Comparison of ENCODE assay signal across 13 cellular contexts in genomic region chr17:74746376-74746775, GRCh38. TPM values are rescaled to one million over a fixed set of nuclear protein-coding genes. Genes with fewer than 3 reads are reported as not detected.
DNase-seq lines count a peak whose midpoint lies in the region; ATAC-seq, FAIRE-seq and TF ChIP-seq lines count a peak whose summit lies in the region.
"Had no signal": no experiment of that assay in that cellular context is flagged by ENCODE, and none has a peak within 500 bp of the region (broad histone marks: within the 10 kb centered on the region; RNA-seq: fewer than 3 reads in every experiment).

No MANE protein-coding gene starts in this region.

- TF ChIP-seq CTCF in GM12878 (IDR thresholded peaks at IDR 0.05 in 2 of 3, conservative IDR thresholded peaks at IDR 0.05 in 1 of 3; ENCODE audit: control insufficient read depth in 2 of 3, extremely low read depth in 1 of 3, insufficient read depth in 1 of 3, low read depth in 3 of 3, low read length in 3 of 3) = no peak
- no peak for TF ChIP-seq CTCF in gastrocnemius medialis (IDR thresholded peaks at IDR 0.05 in 4 of 5, conservative IDR thresholded peaks at IDR 0.05 in 1 of 5)

- no peak for TF ChIP-seq EP300 in GM12878 (IDR thresholded peaks at IDR 0.05; ENCODE audit: borderline replicate concordance in 1 of 2, control insufficient read depth in 1 of 2, low read depth in 2 of 2, low read length in 2 of 2)

- no TSS peak for BruUV-seq in GM12878 (replicated peaks; lab: Mats Ljungman, UMichigan)

- no peaks in the 10 kb centered on the region for H4K20me1 ChIP-seq in GM12878 (ENCODE audit: control insufficient read depth, insufficient read depth)

- in situ Hi-C loops in GM12878 (cut with MboI) = no loop called here
- in situ Hi-C loops in gastrocnemius medialis (cut with MboI; ENCODE audit: low sequenced_read_pairs in 4 of 4) = loop anchor here in 3 of 4 donors (5.0 to 10.0 kb wide), 2 partner anchors 118 to 126 kb away; partner anchors contain the start of gene FDXR (in 1 of the 3)

- no peak for DNase-seq in CD4-positive, CD25-positive, alpha-beta regulatory T cell
- DNase-seq in GM12878 (ENCODE audit: low read depth, low spot score) (no peak), posterior vena cava (ENCODE audit: low spot score) (no peak), gastrocnemius medialis (no peak), GM12892 (ENCODE audit: insufficient read length) (no peak)
- DNase-seq in naive thymus-derived CD8-positive, alpha-beta T cell = no peak
- DNase-seq: activated CD4-positive, alpha-beta T cell treated with anti-CD3 and anti-CD28 coated beads, Interleukin-2, amount 50 U/mL, for 48 hours; amygdala; stimulated activated CD4-positive, alpha-beta T cell treated with anti-CD3 and anti-CD28 coated beads, Interleukin-4, amount 100 ng/mL, for 24 hours; stimulated activated naive CD8-positive, alpha-beta T cell treated with anti-CD3 and anti-CD28 coated beads, Interleukin-15, Interleukin-2, amounts not matched to agents 100 U/mL and 50 U/mL, for 24 hours had no signal

- peaks cover 28% of the 10 kb centered on the region for H3K79me2 ChIP-seq in GM12878 (ENCODE audit: control insufficient read depth, insufficient read depth, low read length)

- CTCF ChIA-PET in GM12878 (lab: Yijun Ruan, JAX) = interaction anchor here (0.6 to 4.5 kb wide), 18 partner anchors 9 to 243 kb away, joined by 3 to 98 read pairs (median 16); partner anchors contain the start of genes GRIN2C, NAT9 and RAB37

- peak; percentile 13 for FAIRE-seq in GM12878 (lab: Jason Lieb, UNC)
- no peak for FAIRE-seq in GM12892 (lab: Jason Lieb, UNC)

- H3K27ac ChIP-seq in CD4-positive, CD25-positive, alpha-beta regulatory T cell (ENCODE audit: insufficient read depth, low read length, poor library complexity, severe bottlenecking) = peak overlapping the region; percentile 76
- H3K27ac ChIP-seq in HUES48 (ENCODE audit: low read depth, low read length) (peak overlapping the region; percentile 56), GM12878 (ENCODE audit: control insufficient read depth, insufficient read depth) (no peak overlapping the region), gastrocnemius medialis (no peak overlapping the region)

- peaks cover 14 to 69% (median 43%) of the 10 kb centered on the region in 4 donors for H3K4me1 Mint-ChIP-seq in CD4-positive, CD25-positive, alpha-beta regulatory T cell
- peaks cover 42 to 78% (median 71%) of the 10 kb centered on the region in 4 donors for H3K4me1 Mint-ChIP-seq in naive thymus-derived CD8-positive, alpha-beta T cell

- 69% methylated on average over 5 of the region's 5 CpGs for WGBS in GM12878 (ENCODE audit: insufficient coverage, insufficient replicate concordance, low lambda C conversion rate, missing lambda C conversion rate)

- H3K36me3 Mint-ChIP-seq in CD4-positive, CD25-positive, alpha-beta regulatory T cell = peaks cover 12% of the 10 kb centered on the region
- peaks cover 4 to 5% (median 4%) of the 10 kb centered on the region in 3 donors for H3K36me3 Mint-ChIP-seq in naive thymus-derived CD8-positive, alpha-beta T cell

- peaks cover 77% of the 10 kb centered on the region for H3K4me1 ChIP-seq in CD4-positive, CD25-positive, alpha-beta regulatory T cell (ENCODE audit: control insufficient read depth, insufficient read depth, low read length, poor library complexity, severe bottlenecking)
- H3K4me1 ChIP-seq in HUES48 (ENCODE audit: control insufficient read depth, insufficient read depth, low read length) (peaks cover 45% of the 10 kb centered on the region), GM12878 (ENCODE audit: control insufficient read depth, insufficient read depth, low read length) (peaks cover 26% of the 10 kb centered on the region), gastrocnemius medialis (peaks cover 11 to 14% of the 10 kb centered on the region in 2 donors)

- peak overlapping the region; percentile 45 for H3K4me3 ChIP-seq in CD4-positive, CD25-positive, alpha-beta regulatory T cell (ENCODE audit: low read depth, low read length)
- H3K4me3 ChIP-seq in HUES48 (ENCODE audit: low read depth, low read length) = peak overlapping the region; percentile 15; the same call in 1 of the 2 replicates
- H3K4me3 ChIP-seq in GM12878 = no peak overlapping the region
- no peak overlapping the region for H3K4me3 ChIP-seq in gastrocnemius medialis
- H3K4me3 ChIP-seq: gastroesophageal sphincter had no signal

- ATAC-seq in CD4-positive, CD25-positive, alpha-beta regulatory T cell (ENCODE audit: low read depth in 2 of 2) = no peak
- ATAC-seq in GM12878 (no peak), gastrocnemius medialis (no peak), GM19397 (IDR thresholded peaks at IDR 0.05; ENCODE audit: unreplicated experiment) (no peak)
- ATAC-seq in naive thymus-derived CD8-positive, alpha-beta T cell = no peak
- ATAC-seq: gastroesophageal sphincter; stimulated activated naive CD8-positive, alpha-beta T cell treated with anti-CD3 and anti-CD28 coated beads, Interleukin-15, Interleukin-2, amounts not matched to agents 100 U/mL and 50 U/mL, for 24 hours had no signal

- peak overlapping the region; percentile 71 to 91 (median 81) for H3K4me3 Mint-ChIP-seq in CD4-positive, CD25-positive, alpha-beta regulatory T cell
- peak overlapping the region in 8 of 10 donors; percentile 69 to 97 (median 77) for H3K4me3 Mint-ChIP-seq in naive thymus-derived CD8-positive, alpha-beta T cell

- intact Hi-C loops in GM12878 (cut with micrococcal nuclease; ENCODE audit: unreplicated experiment) (no loop called here), posterior vena cava (cut with DNase I) (no loop called here), gastrocnemius medialis (cut with DNase I; ENCODE audit: low total_unique reads) (loop anchor here (10.0 kb wide), 1 partner anchor 208 kb away; no protein-coding TSS in a partner anchor)

- no peaks in the 10 kb centered on the region for H3K27me3 ChIP-seq in CD4-positive, CD25-positive, alpha-beta regulatory T cell (ENCODE audit: control insufficient read depth, insufficient read depth, low read length)
- no peaks in the 10 kb centered on the region for H3K27me3 ChIP-seq in HUES48 (ENCODE audit: control insufficient read depth, insufficient read depth, low read length)
- no peaks in the 10 kb centered on the region for H3K27me3 ChIP-seq in GM12878 (replicated peaks in 1 of 2; ENCODE audit: control insufficient read depth in 2 of 2, insufficient read depth in 2 of 2, low read length in 1 of 2)
- peaks cover 0 to 8% (median 4%) of the 10 kb centered on the region in 3 donors for H3K27me3 ChIP-seq in gastrocnemius medialis

- H3K9me3 Mint-ChIP-seq in CD4-positive, CD25-positive, alpha-beta regulatory T cell = peaks cover 0 to 2% (median 0%) of the 10 kb centered on the region in 7 donors
- H3K9me3 Mint-ChIP-seq in naive thymus-derived CD8-positive, alpha-beta T cell = no peaks in the 10 kb centered on the region

- no peak overlapping the region for H2AFZ ChIP-seq in GM12878 (ENCODE audit: control insufficient read depth, low read depth, low read length)

- H3K27ac Mint-ChIP-seq in CD4-positive, CD25-positive, alpha-beta regulatory T cell = peak overlapping the region; percentile 67 to 92 (median 84)
- H3K27ac Mint-ChIP-seq in naive thymus-derived CD8-positive, alpha-beta T cell = peak overlapping the region in 9 of 10 donors; percentile 52 to 94 (median 82)

- H3K4me2 ChIP-seq in GM12878 (ENCODE audit: control insufficient read depth, insufficient read depth) = no peak overlapping the region

- H3K36me3 ChIP-seq in CD4-positive, CD25-positive, alpha-beta regulatory T cell (ENCODE audit: control insufficient read depth, insufficient read depth, low read length) = peaks cover 4% of the 10 kb centered on the region
- H3K36me3 ChIP-seq in HUES48 (ENCODE audit: control insufficient read depth, insufficient read depth, low read length) (no peaks in the 10 kb centered on the region), GM12878 (ENCODE audit: control insufficient read depth in 2 of 2, insufficient read depth in 2 of 2, low read length in 1 of 2) (no peaks in the 10 kb centered on the region), gastrocnemius medialis (no peaks in the 10 kb centered on the region)
- H3K36me3 ChIP-seq: gastroesophageal sphincter had no signal

- H3K27me3 Mint-ChIP-seq in CD4-positive, CD25-positive, alpha-beta regulatory T cell = no peaks in the 10 kb centered on the region
- H3K27me3 Mint-ChIP-seq in naive thymus-derived CD8-positive, alpha-beta T cell = no peaks in the 10 kb centered on the region

- no peak for TF ChIP-seq RAD21 in GM12878 (IDR thresholded peaks at IDR 0.05; ENCODE audit: insufficient read depth, low read depth, low read length)

- H3K9me3 ChIP-seq in CD4-positive, CD25-positive, alpha-beta regulatory T cell (ENCODE audit: control insufficient read depth in 2 of 2, low read length in 2 of 2) = no peaks in the 10 kb centered on the region
- no peaks in the 10 kb centered on the region for H3K9me3 ChIP-seq in HUES48 (ENCODE audit: control insufficient read depth, insufficient read depth, low read length)
- H3K9me3 ChIP-seq in GM12878 (replicated peaks; ENCODE audit: control insufficient read depth, insufficient read depth, low read length) = no peaks in the 10 kb centered on the region
- H3K9me3 ChIP-seq in gastrocnemius medialis = no peaks in the 10 kb centered on the region
- H3K9me3 ChIP-seq: gastroesophageal sphincter had no signal

- TF ChIP-seq POLR2A in GM12878 (IDR thresholded peaks at IDR 0.05; ENCODE audit: low read depth, low read length) (no peak), gastrocnemius medialis (IDR thresholded peaks at IDR 0.05) (no peak), GM12892 (IDR thresholded peaks at IDR 0.05; ENCODE audit: low read depth, low read length) (no peak)

- SMC1A ChIA-PET in GM12878 (lab: Charles Lee; ENCODE audit: uncharacterized antibody, unreplicated experiment) = interaction anchor here (0.8 to 3.3 kb wide), 10 partner anchors 10 to 900 kb away, joined by 3 to 15 read pairs (median 8); partner anchors contain the start of genes FDXR and RAB37

- RAD21 ChIA-PET in GM12878 (lab: Charles Lee; ENCODE audit: unreplicated experiment) = interaction anchor here (1.1 to 3.0 kb wide), 13 partner anchors 9 to 214 kb away, joined by 3 to 30 read pairs (median 9); partner anchors contain the start of genes NAT9 and RAB37

- no peak overlapping the region for H3K9ac ChIP-seq in HUES48 (ENCODE audit: low read depth, low read length)
- no peak overlapping the region for H3K9ac ChIP-seq in GM12878 (ENCODE audit: control insufficient read depth, insufficient read depth, low read length)

- POLR2A ChIA-PET in GM12878 (lab: Charles Lee) = interaction anchor here (0.6 to 3.1 kb wide), 8 partner anchors 9 to 388 kb away, joined by 3 to 22 read pairs (median 4); partner anchors contain the start of genes NAT9 and RAB37
- POLR2A ChIA-PET in naive thymus-derived CD8-positive, alpha-beta T cell (lab: Charles Lee) = interaction anchor here (0.8 to 13.2 kb wide), 8 partner anchors 8 to 126 kb away, joined by 4 to 231 read pairs (median 5); partner anchors contain the start of genes FDXR, NAT9 and RAB37

RNA-seq across cellular contexts. Expression of gene NHERF1, which starts 2.1 kb away (rescaled TPM):
- 177 TPM for total RNA-seq in CD4-positive, CD25-positive, alpha-beta regulatory T cell
- 100 to 1,000 TPM; 373 to 453 (median 405) TPM for polyA plus RNA-seq in CD4-positive, CD25-positive, alpha-beta regulatory T cell
- 10.8 and 11.9 TPM in 2 replicates for total RNA-seq in GM12878 (2013; cell fraction: nucleolus; rRNA removed)
- total RNA-seq in GM12878 (2014; rRNA removed) (24.7 and 27.4 TPM in 2 replicates), GM12878 (2014; rRNA removed; fragmentation: Illumina TruSeq; extraction: Trizol) (21.5 and 23.5 TPM in 2 replicates), GM12878 (2021) (52.9 and 53.2 TPM in 2 replicates), posterior vena cava (10 to 100 TPM in 1 of 2 donors, 1 to 10 TPM in 1; 7.0 to 11.5 TPM), gastrocnemius medialis (1 to 10 TPM; 3.8 to 5.6 (median 5.5) TPM)
- polyA plus RNA-seq in GM12878 (2011; ENCODE audit: low read depth) = 13.3 TPM
- polyA plus RNA-seq in GM12878 (2011; rRNA removed) (35.4 and 61.6 TPM in 2 replicates), GM12878 (2014; fragmentation: Illumina TruSeq; extraction: Trizol) (21.5 and 39.2 TPM in 2 replicates), GM12878 (2014; fragmentation: Nextera tagmentation; extraction: Ambion mirVana) (10 to 100 TPM; 13.4 to 14.3 TPM), GM12878 (2014; rRNA removed) (38.8 and 41.3 TPM in 2 replicates), GM12878 (2016; fragmentation: Nextera tagmentation; extraction: Ambion mirVana) (10 to 100 TPM; 57.3 to 61.2 TPM)
- polyA plus RNA-seq in GM12878 (2011; cell fraction: cytosol; rRNA removed) = 72.8 and 76.3 TPM in 2 replicates
- 42.6 and 58.8 TPM in 2 replicates for polyA plus RNA-seq in GM12878 (2011; cell fraction: nucleus; rRNA removed)
- polyA plus RNA-seq in GM12878 (2012) = 27.8 and 28.5 TPM in 2 replicates
- polyA minus RNA-seq in GM12878 (2011; rRNA and poly(A)+ RNA removed) = 49.8 and 66.4 TPM in 2 replicates
- polyA minus RNA-seq in GM12878 (2011; cell fraction: cytosol; rRNA and poly(A)+ RNA removed) = 24.6 and 28.6 TPM in 2 replicates
- polyA minus RNA-seq in GM12878 (2011; cell fraction: nucleus; rRNA and poly(A)+ RNA removed) = 8.5 and 14.5 TPM in 2 replicates
- total RNA-seq in naive thymus-derived CD8-positive, alpha-beta T cell = 100 to 1,000 TPM; 158 to 164 TPM
- polyA plus RNA-seq in naive thymus-derived CD8-positive, alpha-beta T cell = 100 to 1,000 TPM; 277 to 351 (median 324) TPM
- polyA plus RNA-seq in GM12892 (2012; ENCODE audit: missing spikeins) = 26.2 TPM

RNA-seq across cellular contexts. Expression of gene RAB37, which starts 9.3 kb away (rescaled TPM):
- total RNA-seq in CD4-positive, CD25-positive, alpha-beta regulatory T cell = 85.5 TPM
- polyA plus RNA-seq in CD4-positive, CD25-positive, alpha-beta regulatory T cell = 100 to 1,000 TPM in 2 of 4 donors, 10 to 100 TPM in 2; 75.6 to 159 (median 104) TPM
- total RNA-seq in GM12878 (2013; cell fraction: nucleolus; rRNA removed) = 7.8 and 10.2 TPM in 2 replicates
- 1.1 and 1.5 TPM in 2 replicates for total RNA-seq in GM12878 (2014; rRNA removed)
- total RNA-seq in GM12878 (2014; rRNA removed; fragmentation: Illumina TruSeq; extraction: Trizol) = 1.7 and 2.0 TPM in 2 replicates
- 2.3 and 2.7 TPM in 2 replicates for total RNA-seq in GM12878 (2021)
- polyA plus RNA-seq in GM12878 (2011; ENCODE audit: low read depth) = 9.9 TPM
- polyA plus RNA-seq in GM12878 (2011; rRNA removed) = 4.5 and 5.6 TPM in 2 replicates
- 4.4 and 4.5 TPM in 2 replicates for polyA plus RNA-seq in GM12878 (2011; cell fraction: cytosol; rRNA removed)
- polyA plus RNA-seq in GM12878 (2011; cell fraction: nucleus; rRNA removed) = 4.2 and 8.4 TPM in 2 replicates
- polyA plus RNA-seq in GM12878 (2012) = 11.4 and 11.9 TPM in 2 replicates
- 1.9 and 3.1 TPM in 2 replicates for polyA plus RNA-seq in GM12878 (2014; fragmentation: Illumina TruSeq; extraction: Trizol)
- polyA plus RNA-seq in GM12878 (2014; fragmentation: Nextera tagmentation; extraction: Ambion mirVana) = under 1 TPM; 0.48 to 0.97 TPM
- 3.6 and 5.6 TPM in 2 replicates for polyA plus RNA-seq in GM12878 (2014; rRNA removed)
- polyA plus RNA-seq in GM12878 (2016; fragmentation: Nextera tagmentation; extraction: Ambion mirVana) = 1 to 10 TPM; 1.6 to 1.7 TPM
- polyA minus RNA-seq in GM12878 (2011; rRNA and poly(A)+ RNA removed) = 2.7 and 4.6 TPM in 2 replicates
- polyA minus RNA-seq in GM12878 (2011; cell fraction: cytosol; rRNA and poly(A)+ RNA removed) = 1.1 and 1.9 TPM in 2 replicates
- 0.48 and 0.86 TPM in 2 replicates for polyA minus RNA-seq in GM12878 (2011; cell fraction: nucleus; rRNA and poly(A)+ RNA removed)
- 10 to 100 TPM; 34.0 to 35.9 TPM for total RNA-seq in naive thymus-derived CD8-positive, alpha-beta T cell
- 100 to 1,000 TPM in 1 of 3 donors, 10 to 100 TPM in 2; 55.3 to 108 (median 76.0) TPM for polyA plus RNA-seq in naive thymus-derived CD8-positive, alpha-beta T cell
- 1 to 10 TPM; 1.1 to 1.6 TPM for total RNA-seq in posterior vena cava
- 1 to 10 TPM in 1 of 4 donors, under 1 TPM in 3; 0.24 to 3.7 (median 0.43) TPM for total RNA-seq in gastrocnemius medialis
- 10.3 TPM for polyA plus RNA-seq in GM12892 (2012; ENCODE audit: missing spikeins)

RNA-seq across cellular contexts. Expression of gene NAT9, which starts 29.8 kb away (rescaled TPM):
- 35.4 TPM for total RNA-seq in CD4-positive, CD25-positive, alpha-beta regulatory T cell
- polyA plus RNA-seq in CD4-positive, CD25-positive, alpha-beta regulatory T cell = 10 to 100 TPM; 16.2 to 22.0 (median 17.7) TPM
- 68.1 and 91.4 TPM in 2 replicates for total RNA-seq in GM12878 (2013; cell fraction: nucleolus; rRNA removed)
- total RNA-seq in GM12878 (2014; rRNA removed) = 16.3 and 16.7 TPM in 2 replicates
- 27.5 and 28.0 TPM in 2 replicates for total RNA-seq in GM12878 (2014; rRNA removed; fragmentation: Illumina TruSeq; extraction: Trizol)
- total RNA-seq in GM12878 (2021) = 44.8 and 45.3 TPM in 2 replicates
- polyA plus RNA-seq in GM12878 (2011; ENCODE audit: low read depth) = 36.0 TPM
- 23.2 and 26.7 TPM in 2 replicates for polyA plus RNA-seq in GM12878 (2011; rRNA removed)
- 31.5 and 40.8 TPM in 2 replicates for polyA plus RNA-seq in GM12878 (2011; cell fraction: cytosol; rRNA removed)
- 150 and 164 TPM in 2 replicates for polyA plus RNA-seq in GM12878 (2011; cell fraction: nucleus; rRNA removed)
- polyA plus RNA-seq in GM12878 (2012) = 40.0 and 45.4 TPM in 2 replicates
- 17.9 and 26.4 TPM in 2 replicates for polyA plus RNA-seq in GM12878 (2014; fragmentation: Illumina TruSeq; extraction: Trizol)
- 1 to 10 TPM; 3.5 to 4.5 TPM for polyA plus RNA-seq in GM12878 (2014; fragmentation: Nextera tagmentation; extraction: Ambion mirVana)
- polyA plus RNA-seq in GM12878 (2014; rRNA removed) = 43.2 and 46.4 TPM in 2 replicates
- 10 to 100 TPM; 33.9 to 36.4 TPM for polyA plus RNA-seq in GM12878 (2016; fragmentation: Nextera tagmentation; extraction: Ambion mirVana)
- 18.9 and 36.0 TPM in 2 replicates for polyA minus RNA-seq in GM12878 (2011; rRNA and poly(A)+ RNA removed)
- polyA minus RNA-seq in GM12878 (2011; cell fraction: cytosol; rRNA and poly(A)+ RNA removed) = 6.5 and 9.3 TPM in 2 replicates
- 29.6 and 34.8 TPM in 2 replicates for polyA minus RNA-seq in GM12878 (2011; cell fraction: nucleus; rRNA and poly(A)+ RNA removed)
- 10 to 100 TPM; 66.5 to 71.5 TPM for total RNA-seq in naive thymus-derived CD8-positive, alpha-beta T cell
- 10 to 100 TPM in 2 of 3 donors, 1 to 10 TPM in 1; 9.8 to 28.3 (median 20.2) TPM for polyA plus RNA-seq in naive thymus-derived CD8-positive, alpha-beta T cell
- total RNA-seq in posterior vena cava = 10 to 100 TPM; 26.8 to 31.7 TPM
- total RNA-seq in gastrocnemius medialis = 10 to 100 TPM in 3 of 4 donors, 1 to 10 TPM in 1; 7.7 to 27.4 (median 14.5) TPM
- polyA plus RNA-seq in GM12892 (2012; ENCODE audit: missing spikeins) = 36.4 TPM

RNA-seq across cellular contexts. Expression of gene CD300LF, which starts 33.7 kb away (rescaled TPM):
- total RNA-seq in CD4-positive, CD25-positive, alpha-beta regulatory T cell = 0.52 TPM
- under 1 TPM in 2 of 4 donors, not detected in 2; 0.19 to 0.21 TPM for polyA plus RNA-seq in CD4-positive, CD25-positive, alpha-beta regulatory T cell
- not detected in 2 replicates for total RNA-seq in GM12878 (2013; cell fraction: nucleolus; rRNA removed)
- total RNA-seq in GM12878 (2014; rRNA removed) = not detected in 2 replicates
- not detected in 2 replicates for total RNA-seq in GM12878 (2014; rRNA removed; fragmentation: Illumina TruSeq; extraction: Trizol)
- not detected in 2 replicates for total RNA-seq in GM12878 (2021)
- polyA plus RNA-seq in GM12878 (2011; ENCODE audit: low read depth) = not detected
- polyA plus RNA-seq in GM12878 (2011; rRNA removed) = 0.15 TPM in 1 of 2 replicates, not detected in the other
- not detected in 2 replicates for polyA plus RNA-seq in GM12878 (2011; cell fraction: cytosol; rRNA removed)
- not detected in 2 replicates for polyA plus RNA-seq in GM12878 (2011; cell fraction: nucleus; rRNA removed)
- not detected in 2 replicates for polyA plus RNA-seq in GM12878 (2012)
- not detected in 2 replicates for polyA plus RNA-seq in GM12878 (2014; fragmentation: Illumina TruSeq; extraction: Trizol)
- polyA plus RNA-seq in GM12878 (2014; fragmentation: Nextera tagmentation; extraction: Ambion mirVana) = not detected
- not detected in 2 replicates for polyA plus RNA-seq in GM12878 (2014; rRNA removed)
- not detected for polyA plus RNA-seq in GM12878 (2016; fragmentation: Nextera tagmentation; extraction: Ambion mirVana)
- polyA minus RNA-seq in GM12878 (2011; rRNA and poly(A)+ RNA removed) = not detected in 2 replicates
- polyA minus RNA-seq in GM12878 (2011; cell fraction: cytosol; rRNA and poly(A)+ RNA removed) = not detected in 2 replicates
- not detected in 2 replicates for polyA minus RNA-seq in GM12878 (2011; cell fraction: nucleus; rRNA and poly(A)+ RNA removed)
- total RNA-seq in naive thymus-derived CD8-positive, alpha-beta T cell = under 1 TPM in 1 of 2 experiments, not detected in 1; 0.36 TPM
- not detected for polyA plus RNA-seq in naive thymus-derived CD8-positive, alpha-beta T cell
- total RNA-seq in posterior vena cava = 1 to 10 TPM in 1 of 2 donors, under 1 TPM in 1; 0.48 to 3.1 TPM
- not detected for total RNA-seq in gastrocnemius medialis
- not detected for polyA plus RNA-seq in GM12892 (2012; ENCODE audit: missing spikeins)

Comparison
In these comparisons a context has a peak if more than half of its experiments do, and no peak if none do; other contexts are left out.
1. H3K27ac ChIP-seq: peak in CD4-positive, CD25-positive, alpha-beta regulatory T cell (single experiment) and HUES48 (single experiment); none in GM12878 (single experiment) and gastrocnemius medialis (0 of 4).
2. H3K4me3 ChIP-seq: peak in CD4-positive, CD25-positive, alpha-beta regulatory T cell (single experiment) and HUES48 (single experiment); none in GM12878 (single experiment) and gastrocnemius medialis (0 of 4).